Comparison of ENCODE assay signal across 15 cellular contexts in genomic region chr17:77118251-77118928, GRCh38. TPM values are rescaled to one million over a fixed set of nuclear protein-coding genes. Genes with fewer than 3 reads are reported as not detected.
DNase-seq lines count a peak whose midpoint lies in the region; FAIRE-seq and TF ChIP-seq lines count a peak whose summit lies in the region.
"Had no signal": no experiment of that assay in that cellular context is flagged by ENCODE, and none has a peak within 500 bp of the region (broad histone marks: within the 10 kb centered on the region; RNA-seq: fewer than 3 reads in every experiment).

No MANE protein-coding gene starts in this region.

- no peaks in the 10 kb centered on the region for H3K9me3 Mint-ChIP-seq in chondrocyte (ENCODE audit: low read depth)
- H3K9me3 Mint-ChIP-seq: activated CD8-positive, alpha-beta T cell treated with anti-CD3 and anti-CD28 coated beads for 36 hours; activated T-helper 17 cell treated with anti-CD3 and anti-CD28 coated beads, Interleukin-2, amount 50 U/mL, for 72 hours had no signal

- no peak overlapping the region for H3K4me3 Mint-ChIP-seq in chondrocyte (ENCODE audit: unreplicated experiment)
- H3K4me3 Mint-ChIP-seq: activated CD8-positive, alpha-beta T cell treated with anti-CD3 and anti-CD28 coated beads for 36 hours; activated T-helper 17 cell treated with anti-CD3 and anti-CD28 coated beads, Interleukin-2, amount 50 U/mL, for 72 hours had no signal

- peak overlapping the region in 1 of 2 donors; percentile 30 for H3K9ac ChIP-seq in kidney (ENCODE audit: low read length in 2 of 2)

- CTCF ChIA-PET in HEK293 (lab: Yijun Ruan, JAX): interaction anchor here (1.1 kb wide), 1 partner anchor 32 kb away, joined by 4 read pairs; no protein-coding TSS in a partner anchor

- no peaks in the 10 kb centered on the region for H3K9me3 ChIP-seq in HEK293 (ENCODE audit: control insufficient read depth, insufficient read depth, low read depth, low read length)
- H3K9me3 ChIP-seq in kidney (ENCODE audit: control insufficient read depth in 1 of 2, low read length in 2 of 2): no peaks in the 10 kb centered on the region

- no peaks in the 10 kb centered on the region for H3K27me3 Mint-ChIP-seq in chondrocyte (ENCODE audit: low read depth)
- H3K27me3 Mint-ChIP-seq: activated CD8-positive, alpha-beta T cell treated with anti-CD3 and anti-CD28 coated beads for 36 hours; activated T-helper 17 cell treated with anti-CD3 and anti-CD28 coated beads, Interleukin-2, amount 50 U/mL, for 72 hours had no signal

- DNase-seq in chondrocyte (ENCODE audit: low spot score) (no peak), kidney (peak; percentile 30), putamen (ENCODE audit: low spot score) (peak; percentile 85), glomerular visceral epithelial cell (ENCODE audit: extremely low spot score) (no peak)
- DNase-seq in NK-92 treated with Interleukin-12 subunit alpha and Interleukin-12 subunit beta, amount 100 ng/mL, for 24 hours (lab: John Stamatoyannopoulos, UW): no peak
- DNase-seq in stimulated activated CD4-positive, alpha-beta T cell treated with anti-CD3 and anti-CD28 coated beads, Interleukin-1b, Interleukin-23, amount 100 ng/mL, for 48 hours: no peak
- DNase-seq in activated CD4-positive, alpha-beta T cell treated with anti-CD3 and anti-CD28 coated beads for 4 hours: no peak
- DNase-seq: activated CD8-positive, alpha-beta T cell treated with anti-CD3 and anti-CD28 coated beads for 36 hours; NCI-H1105; NCI-H345; stimulated activated CD4-positive, alpha-beta T cell treated with anti-CD3 and anti-CD28 coated beads, Interleukin-4, amount 100 ng/mL, for 1 hour had no signal

- no peaks in the 10 kb centered on the region for H3K36me3 ChIP-seq in HEK293 (ENCODE audit: control insufficient read depth in 2 of 2, insufficient read depth in 1 of 2, low read length in 2 of 2)
- H3K36me3 ChIP-seq in kidney (ENCODE audit: control insufficient read depth in 1 of 2, insufficient read depth in 2 of 2, low read length in 2 of 2): no peaks in the 10 kb centered on the region

- FAIRE-seq in kidney (lab: Jason Lieb, UNC): no peak
- FAIRE-seq: GM18507 had no signal

- intact Hi-C loops in kidney (cut with DNase I): no loop called here

- no peaks in the 10 kb centered on the region for H3K36me3 Mint-ChIP-seq in chondrocyte (ENCODE audit: low read depth)

- H3K4me1 ChIP-seq in HEK293 (ENCODE audit: control insufficient read depth, insufficient read depth, low read length) (no peaks in the 10 kb centered on the region), kidney (ENCODE audit: control insufficient read depth in 1 of 2, insufficient read depth in 1 of 2, low read depth in 1 of 2, low read length in 2 of 2) (peaks cover 28 to 29% of the 10 kb centered on the region in 2 donors)

- no peak overlapping the region for H3K4me3 ChIP-seq in HEK293 (ENCODE audit: low read depth, low read length)
- no peak overlapping the region for H3K4me3 ChIP-seq in kidney (ENCODE audit: low read length in 2 of 2)
- H3K4me3 ChIP-seq: SK-N-MC had no signal

- POLR2A ChIA-PET in HEK293 (lab: Yijun Ruan, JAX): interaction anchor here (0.6 to 1.4 kb wide), 2 partner anchors 22 to 23 kb away, joined by 3 to 4 read pairs; partner anchors contain the start of gene SEC14L1

- peaks cover 54% of the 10 kb centered on the region for H3K4me1 Mint-ChIP-seq in chondrocyte (ENCODE audit: low read depth)

- TF ChIP-seq CTCF in HEK293 (tag by site-specific recombination; IDR thresholded peaks at IDR 0.05): no peak
- TF ChIP-seq CTCF in chondrocyte (IDR thresholded peaks at IDR 0.05): no peak
- TF ChIP-seq CTCF in kidney (IDR thresholded peaks at IDR 0.05; ENCODE audit: borderline replicate concordance, extremely low read depth, insufficient read depth): no peak

- H3K27ac Mint-ChIP-seq in chondrocyte (ENCODE audit: unreplicated experiment): peak overlapping the region; percentile 49
- H3K27ac Mint-ChIP-seq: activated CD8-positive, alpha-beta T cell treated with anti-CD3 and anti-CD28 coated beads for 36 hours; activated T-helper 17 cell treated with anti-CD3 and anti-CD28 coated beads, Interleukin-2, amount 50 U/mL, for 72 hours had no signal

- no peak overlapping the region for H3K27ac ChIP-seq in HEK293 (ENCODE audit: extremely low read depth, low read depth, low read length)
- peak overlapping the region; percentile 72 to 77 for H3K27ac ChIP-seq in kidney (ENCODE audit: low read depth in 2 of 2, low read length in 2 of 2)
- H3K27ac ChIP-seq: SK-N-MC had no signal

TF ChIP-seq in HEK293, 187 proteins besides CTCF, POLR2A, EP300 and RAD21:
- TF ChIP-seq ZNF677 (tag by site-specific recombination; IDR thresholded peaks at IDR 0.05): no peak
- no peak for TF ChIP-seq BCL11A (tag by site-specific recombination; IDR thresholded peaks at IDR 0.05; ENCODE audit: low read depth)
- peak; percentile 93 for TF ChIP-seq SP7 (tag by site-specific recombination; IDR thresholded peaks at IDR 0.05)

RNA-seq across cellular contexts. Expression of gene SEC14L1, which starts 22.4 kb away (rescaled TPM):
- total RNA-seq in chondrocyte (47.1 to 60.0 TPM (median 51.8 TPM) in 3 replicates), kidney (157 TPM)
- polyA plus RNA-seq in kidney (ENCODE audit: insufficient read depth, low read depth, low replicate concordance): 49.2 TPM

Comparison
In these comparisons a context has a peak if more than half of its experiments do, and no peak if none do; other contexts are left out.
1. DNase-seq: peak in kidney (single experiment) and putamen (single experiment); none in chondrocyte (single experiment), NK-92 treated with Interleukin-12 subunit alpha and Interleukin-12 subunit beta, amount 100 ng/mL, for 24 hours (single experiment), stimulated activated CD4-positive, alpha-beta T cell treated with anti-CD3 and anti-CD28 coated beads, Interleukin-1b, Interleukin-23, amount 100 ng/mL, for 48 hours (single experiment), activated CD4-positive, alpha-beta T cell treated with anti-CD3 and anti-CD28 coated beads for 4 hours (0 of 2) and glomerular visceral epithelial cell (single experiment).